In genomic region chr6:127864701-127865100, GRCh38 we compare ENCODE assay signal across 27 cellular contexts. TPM values are rescaled to one million over a fixed set of nuclear protein-coding genes. Genes with fewer than 3 reads are reported as not detected.
DNase-seq lines count a peak whose midpoint lies in the region; ATAC-seq and TF ChIP-seq lines count a peak whose summit lies in the region.
"Had no signal": no experiment of that assay in that cellular context is flagged by ENCODE, and none has a peak within 500 bp of the region (broad histone marks: within the 10 kb centered on the region; RNA-seq: fewer than 3 reads in every experiment).

No MANE protein-coding gene starts in this region.

- H3K9me3 ChIP-seq in CD4-positive, alpha-beta T cell (ENCODE audit: control insufficient read depth, low read length), result no peaks in the 10 kb centered on the region
- no peaks in the 10 kb centered on the region for H3K9me3 ChIP-seq in CD4-positive, alpha-beta memory T cell (ENCODE audit: control insufficient read depth in 1 of 2, low read length in 2 of 2)
- no peaks in the 10 kb centered on the region for H3K9me3 ChIP-seq in left lung
- H3K9me3 ChIP-seq: MG63, SK-N-SH had no signal

- peaks cover 18% of the 10 kb centered on the region for H3K36me3 ChIP-seq in CD4-positive, alpha-beta memory T cell (ENCODE audit: insufficient read depth, low read length)
- H3K36me3 ChIP-seq in left lung, result no peaks in the 10 kb centered on the region
- H3K36me3 ChIP-seq: MG63 had no signal

- no peak for TF ChIP-seq CTCF in CD4-positive, alpha-beta T cell (IDR thresholded peaks at IDR 0.05)
- TF ChIP-seq CTCF in left lung (IDR thresholded peaks at IDR 0.05), result no peak

- CTCF ChIA-PET in CD4-positive, alpha-beta T cell (lab: Charles Lee), result interaction anchor here (1.8 kb wide), 1 partner anchor 10 kb away, joined by 7 read pairs; no protein-coding TSS in a partner anchor
- CTCF ChIA-PET in CD4-positive, alpha-beta memory T cell (lab: Charles Lee; ENCODE audit: partially characterized antibody), result interaction anchor here (3.0 kb wide), 1 partner anchor 9 kb away, joined by 14 read pairs; no protein-coding TSS in a partner anchor

- POLR2A ChIA-PET in CD4-positive, alpha-beta T cell (lab: Charles Lee), result no interaction called here
- POLR2A ChIA-PET in CD4-positive, alpha-beta memory T cell (lab: Charles Lee; ENCODE audit: partially characterized antibody), result no interaction called here

- no peak overlapping the region for H3K4me3 Mint-ChIP-seq in CD4-positive, alpha-beta T cell
- peak overlapping the region in 2 of 8 donors; percentile 6 to 57 for H3K4me3 Mint-ChIP-seq in CD4-positive, alpha-beta memory T cell
- peak overlapping the region in 1 of 2 donors; percentile 28 for H3K4me3 Mint-ChIP-seq in effector memory CD8-positive, alpha-beta T cell
- no peak overlapping the region for H3K4me3 Mint-ChIP-seq in T-helper 2 cell treated with Interferon-gamma antibody and Interleukin-4, amounts not matched to agents 5 μg/mL and 100 μg/mL, for 36 hours
- H3K4me3 Mint-ChIP-seq: GM23338, IgD-negative memory B cell had no signal

- H3K4me1 ChIP-seq in CD4-positive, alpha-beta memory T cell (ENCODE audit: insufficient read depth, low read length), result peaks cover 57% of the 10 kb centered on the region
- no peaks in the 10 kb centered on the region for H3K4me1 ChIP-seq in left lung

- no peak overlapping the region for H3K27ac ChIP-seq in CD4-positive, alpha-beta T cell (ENCODE audit: low read depth, low read length)
- H3K27ac ChIP-seq in CD4-positive, alpha-beta memory T cell (ENCODE audit: low read depth, low read length), result peak overlapping the region; percentile 6
- H3K27ac ChIP-seq in left lung, result no peak overlapping the region
- H3K27ac ChIP-seq: HL-60 had no signal

- H3K27me3 Mint-ChIP-seq in CD4-positive, alpha-beta T cell, result no peaks in the 10 kb centered on the region
- H3K27me3 Mint-ChIP-seq in CD4-positive, alpha-beta memory T cell, result no peaks in the 10 kb centered on the region
- H3K27me3 Mint-ChIP-seq in effector memory CD8-positive, alpha-beta T cell, result no peaks in the 10 kb centered on the region
- H3K27me3 Mint-ChIP-seq in T-helper 2 cell treated with Interferon-gamma antibody and Interleukin-4, amounts not matched to agents 5 μg/mL and 100 μg/mL, for 36 hours (ENCODE audit: low read depth), result no peaks in the 10 kb centered on the region
- H3K27me3 Mint-ChIP-seq: IgD-negative memory B cell had no signal

- intact Hi-C loops in CD4-positive, alpha-beta T cell (cut with DNase I, micrococcal nuclease), result loop anchor here in 1 of 2 experiments (5.0 kb wide), 1 partner anchor 48 kb away; no protein-coding TSS in a partner anchor
- intact Hi-C loops in CD4-positive, alpha-beta memory T cell (cut with micrococcal nuclease), result no loop called here
- intact Hi-C loops in left lung (cut with DNase I), result no loop called here
- intact Hi-C loops in left ventricle myocardium superior (cut with micrococcal nuclease), result no loop called here

- H3K4me3 ChIP-seq in CD4-positive, alpha-beta memory T cell (ENCODE audit: low read length in 2 of 2), result no peak overlapping the region
- no peak overlapping the region for H3K4me3 ChIP-seq in left lung
- H3K4me3 ChIP-seq: GM12878, GM23338, MG63 had no signal

- no peaks in the 10 kb centered on the region for H3K9me3 Mint-ChIP-seq in CD4-positive, alpha-beta T cell
- no peaks in the 10 kb centered on the region for H3K9me3 Mint-ChIP-seq in CD4-positive, alpha-beta memory T cell
- no peaks in the 10 kb centered on the region for H3K9me3 Mint-ChIP-seq in effector memory CD8-positive, alpha-beta T cell
- no peaks in the 10 kb centered on the region for H3K9me3 Mint-ChIP-seq in T-helper 2 cell treated with Interferon-gamma antibody and Interleukin-4, amounts not matched to agents 5 μg/mL and 100 μg/mL, for 36 hours
- H3K9me3 Mint-ChIP-seq: GM23338 had no signal

- no peak for DNase-seq in CD4-positive, alpha-beta T cell
- no peak for DNase-seq in CD4-positive, alpha-beta memory T cell
- DNase-seq in HT-29 (ENCODE audit: low spot score) (peak; percentile 38), left lung (no peak), left ventricle myocardium superior (no peak)
- DNase-seq in effector memory CD8-positive, alpha-beta T cell, result no peak
- DNase-seq in stimulated activated CD4-positive, alpha-beta T cell treated with anti-CD3 and anti-CD28 coated beads, Interleukin-2, amount 100 ng/mL, for 24 hours, result no peak
- DNase-seq in T-helper 2 cell treated with Interferon-gamma antibody and Interleukin-4, amounts not matched to agents 5 μg/mL and 100 μg/mL, for 36 hours (ENCODE audit: low spot score), result no peak
- DNase-seq: ACHN, C1 segment of cervical spinal cord, DMS153, EL, HCEC 1CT, Karpas-422, MG63, NCI-H1092 treated with DMSO at 0.1 percent for 48 hours, NCI-H146, NCI-H2081, NCI-H510A, NCI-H748 treated with DMSO at 0.1 percent for 48 hours, SHP77, SK-N-SH had no signal

- peaks cover 49% of the 10 kb centered on the region for H3K36me3 Mint-ChIP-seq in CD4-positive, alpha-beta T cell (ENCODE audit: low read depth)
- peaks cover 37 to 43% of the 10 kb centered on the region in 2 donors for H3K36me3 Mint-ChIP-seq in CD4-positive, alpha-beta memory T cell
- H3K36me3 Mint-ChIP-seq in effector memory CD8-positive, alpha-beta T cell (ENCODE audit: insufficient read depth), result peaks cover 20% of the 10 kb centered on the region
- H3K36me3 Mint-ChIP-seq in T-helper 2 cell treated with Interferon-gamma antibody and Interleukin-4, amounts not matched to agents 5 μg/mL and 100 μg/mL, for 36 hours (ENCODE audit: low read depth), result peaks cover 57% of the 10 kb centered on the region
- H3K36me3 Mint-ChIP-seq: IgD-negative memory B cell had no signal

- H3K27me3 ChIP-seq in CD4-positive, alpha-beta T cell (ENCODE audit: control insufficient read depth, insufficient read depth, low read length), result no peaks in the 10 kb centered on the region
- H3K27me3 ChIP-seq in CD4-positive, alpha-beta memory T cell (ENCODE audit: insufficient read depth, low read length), result no peaks in the 10 kb centered on the region
- H3K27me3 ChIP-seq in left lung, result no peaks in the 10 kb centered on the region
- H3K27me3 ChIP-seq: MG63 had no signal

- peaks cover 72% of the 10 kb centered on the region for H3K4me1 Mint-ChIP-seq in CD4-positive, alpha-beta T cell (ENCODE audit: low read depth)
- H3K4me1 Mint-ChIP-seq in CD4-positive, alpha-beta memory T cell, result peaks cover 49 to 67% (median 62%) of the 10 kb centered on the region in 4 donors
- peaks cover 21 to 56% of the 10 kb centered on the region in 2 donors for H3K4me1 Mint-ChIP-seq in effector memory CD8-positive, alpha-beta T cell (ENCODE audit: low read depth in 2 of 2)
- H3K4me1 Mint-ChIP-seq in T-helper 2 cell treated with Interferon-gamma antibody and Interleukin-4, amounts not matched to agents 5 μg/mL and 100 μg/mL, for 36 hours (ENCODE audit: low read depth), result peaks cover 22% of the 10 kb centered on the region
- H3K4me1 Mint-ChIP-seq: GM23338, IgD-negative memory B cell had no signal

- H3K27ac Mint-ChIP-seq in CD4-positive, alpha-beta T cell, result peak overlapping the region; percentile 63
- H3K27ac Mint-ChIP-seq in CD4-positive, alpha-beta memory T cell, result peak overlapping the region; percentile 1 to 79 (median 59)
- peak overlapping the region; percentile 44 to 75 for H3K27ac Mint-ChIP-seq in effector memory CD8-positive, alpha-beta T cell
- H3K27ac Mint-ChIP-seq in T-helper 2 cell treated with Interferon-gamma antibody and Interleukin-4, amounts not matched to agents 5 μg/mL and 100 μg/mL, for 36 hours, result no peak overlapping the region
- H3K27ac Mint-ChIP-seq: GM23338, IgD-negative memory B cell had no signal

- ATAC-seq in CD4-positive, alpha-beta T cell (ENCODE audit: poor library complexity), result no peak
- no peak for ATAC-seq in effector memory CD8-positive, alpha-beta T cell (replicated peaks)
- ATAC-seq in left lung (no peak), left ventricle myocardium superior (no peak)
- ATAC-seq: GM12878, GM23338 had no signal

RNA-seq across cellular contexts. Expression of gene THEMIS, which starts 36.2 kb away (rescaled TPM):
- 10 to 100 TPM; 25.0 to 25.3 TPM for total RNA-seq in CD4-positive, alpha-beta T cell
- 10 to 100 TPM; 58.1 to 58.7 TPM for total RNA-seq in CD4-positive, alpha-beta memory T cell
- 100 to 1,000 TPM in 1 of 2 donors, 10 to 100 TPM in 1; 83.1 to 112 TPM for polyA plus RNA-seq in CD4-positive, alpha-beta memory T cell
- not detected in 2 replicates for total RNA-seq in HT-29 (2014; rRNA removed; shearing (Covaris generic))
- total RNA-seq in left lung, result 1 to 10 TPM in 1 of 2 donors, under 1 TPM in 1; 0.38 to 2.6 TPM
- total RNA-seq in left ventricle myocardium superior, result 0.37 TPM
- total RNA-seq: GM23338, RPMI7951 had no signal
- polyA plus RNA-seq: GM23338, SK-N-SH had no signal

Comparison
In these comparisons a context has a peak if more than half of its experiments do, and no peak if none do; other contexts are left out.
1. RNA of gene THEMIS, which starts 36.2 kb away (total RNA-seq): 58.1 to 58.7 TPM in CD4-positive, alpha-beta memory T cell and 25.0 to 25.3 TPM in CD4-positive, alpha-beta T cell; 0.38 to 2.6 TPM in left lung, 0.37 TPM in left ventricle myocardium superior (single experiment) and not detected in HT-29; every median in the first group is over 4 times any median in the second.